In the genomic region with DNA sequence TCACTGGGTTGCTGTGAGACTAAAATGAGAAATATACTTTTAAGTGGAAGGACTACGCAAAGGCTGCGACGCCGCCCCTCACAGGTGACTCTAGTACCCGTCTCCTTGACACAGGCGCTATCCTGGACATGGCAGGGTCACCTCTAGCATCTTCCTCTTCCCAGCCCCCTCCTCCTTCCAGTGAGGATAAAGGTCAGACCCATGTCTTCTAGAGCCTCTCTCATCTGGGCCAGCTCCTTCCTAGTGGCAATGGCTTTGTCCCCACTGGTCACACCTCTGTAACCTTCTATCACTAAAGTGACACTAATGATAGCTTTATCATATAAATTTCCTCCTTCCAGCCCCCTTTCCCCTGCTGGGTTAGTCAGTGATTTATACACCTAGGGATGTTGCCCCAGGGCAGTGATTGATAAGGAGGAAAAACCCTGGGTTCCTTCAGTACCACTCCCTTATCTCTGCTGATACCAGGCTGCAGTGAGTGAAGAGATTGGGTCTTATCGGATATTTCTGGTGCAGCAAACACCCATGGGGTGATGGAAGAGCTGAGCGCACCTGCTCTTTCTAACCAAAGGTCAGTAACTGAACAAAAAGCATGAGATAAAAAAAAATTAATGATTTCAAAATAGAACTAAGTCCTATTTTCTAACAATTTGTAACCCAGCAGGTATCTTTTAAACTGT, we compare ENCODE assay signal across 23 cellular contexts.
"Had no signal": no experiment of that assay in that cellular context is flagged by ENCODE, and none has a peak within 500 bp of the region (broad histone marks: within the 10 kb centered on the region; RNA-seq: fewer than 3 reads in every experiment).

No MANE protein-coding gene starts in this region.

- H3K9me3 ChIP-seq: body of pancreas, left lung, ovary, spleen, tibial nerve, vagina had no signal

- H3K27me3 Mint-ChIP-seq: activated CD4-positive, alpha-beta T cell treated with anti-CD3 and anti-CD28 coated beads, Interleukin-2, amount 10 ng/mL, durations not matched to agents 24 days and 14 days; activated CD8-positive, alpha-beta T cell treated with anti-CD3 and anti-CD28 coated beads for 36 hours; activated T-helper 17 cell treated with anti-CD3 and anti-CD28 coated beads, Interleukin-2, amount 50 U/mL, for 72 hours; naive thymus-derived CD4-positive, alpha-beta T cell; T-cell had no signal

- DNase-seq: activated CD4-positive, alpha-beta T cell treated with anti-CD3 and anti-CD28 coated beads, Interleukin-2, amount 10 ng/mL, durations not matched to agents 24 days and 14 days; activated CD8-positive, alpha-beta T cell treated with anti-CD3 and anti-CD28 coated beads for 36 hours; activated naive CD4-positive, alpha-beta T cell; activated T-cell treated with anti-CD3 and anti-CD28 coated beads, Interleukin-2, amount 50 U/mL, for 1 hour; body of pancreas; erythroblast; foreskin melanocyte; glutamatergic neuron; hypothalamus; left lung; mammary epithelial cell; naive thymus-derived CD4-positive, alpha-beta T cell; ovary; spleen; stimulated activated naive CD8-positive, alpha-beta T cell treated with anti-CD3 and anti-CD28 coated beads, Interleukin-15, Interleukin-2, amounts not matched to agents 100 U/mL and 50 U/mL, for 24 hours; T-cell; T-helper 9 cell had no signal

- H3K4me3 ChIP-seq: body of pancreas, left lung, ovary, spleen, tibial nerve, vagina had no signal

- H3K27me3 ChIP-seq: body of pancreas, left lung, ovary, spleen, tibial nerve, vagina had no signal

- H3K4me3 Mint-ChIP-seq: activated CD4-positive, alpha-beta T cell treated with anti-CD3 and anti-CD28 coated beads, Interleukin-2, amount 10 ng/mL, durations not matched to agents 24 days and 14 days; activated CD8-positive, alpha-beta T cell treated with anti-CD3 and anti-CD28 coated beads for 36 hours; activated T-helper 17 cell treated with anti-CD3 and anti-CD28 coated beads, Interleukin-2, amount 50 U/mL, for 72 hours; naive thymus-derived CD4-positive, alpha-beta T cell; T-cell had no signal

- FAIRE-seq: endometrium, keratinocyte had no signal

- H3K27ac Mint-ChIP-seq: activated CD4-positive, alpha-beta T cell treated with anti-CD3 and anti-CD28 coated beads, Interleukin-2, amount 10 ng/mL, durations not matched to agents 24 days and 14 days; activated CD8-positive, alpha-beta T cell treated with anti-CD3 and anti-CD28 coated beads for 36 hours; activated T-helper 17 cell treated with anti-CD3 and anti-CD28 coated beads, Interleukin-2, amount 50 U/mL, for 72 hours; T-cell had no signal

- H3K27ac ChIP-seq: body of pancreas, left lung, ovary, spleen, tibial nerve, vagina had no signal

- H3K9me3 Mint-ChIP-seq: activated CD4-positive, alpha-beta T cell treated with anti-CD3 and anti-CD28 coated beads, Interleukin-2, amount 10 ng/mL, durations not matched to agents 24 days and 14 days; activated CD8-positive, alpha-beta T cell treated with anti-CD3 and anti-CD28 coated beads for 36 hours; activated T-helper 17 cell treated with anti-CD3 and anti-CD28 coated beads, Interleukin-2, amount 50 U/mL, for 72 hours; naive thymus-derived CD4-positive, alpha-beta T cell; T-cell had no signal

- ATAC-seq: activated CD8-positive, alpha-beta T cell treated with anti-CD3 and anti-CD28 coated beads for 36 hours; activated T-helper 17 cell treated with anti-CD3 and anti-CD28 coated beads, Interleukin-2, amount 50 U/mL, for 72 hours; body of pancreas; naive thymus-derived CD4-positive, alpha-beta T cell; sciatic nerve; stimulated activated naive CD8-positive, alpha-beta T cell treated with anti-CD3 and anti-CD28 coated beads, Interleukin-15, Interleukin-2, amounts not matched to agents 100 U/mL and 50 U/mL, for 24 hours; T-cell had no signal

- H3K4me1 ChIP-seq: left lung had no signal

- H3K36me3 ChIP-seq: ovary had no signal
